ENCODE assay signal across 1 cellular context in genomic region chr22:24894220-24894975, GRCh38.
TF ChIP-seq lines count a peak whose summit lies in the region.

No MANE protein-coding gene starts in this region.

TF ChIP-seq in HepG2, 621 proteins besides CTCF, POLR2A, EP300 and RAD21 (continued from another document and continues in another):
- no peak for TF ChIP-seq ZNF281 (CRISPR knock-in tag; IDR thresholded peaks at IDR 0.05; ENCODE audit: borderline replicate concordance)
- no peak; the same call in 1 of the 2 replicates for TF ChIP-seq ZNF770 (CRISPR knock-in tag; IDR thresholded peaks at IDR 0.05)
- TF ChIP-seq PREB (CRISPR knock-in tag; IDR thresholded peaks at IDR 0.05) = no peak
- TF ChIP-seq ZZZ3 (CRISPR knock-in tag; IDR thresholded peaks at IDR 0.05; ENCODE audit: borderline replicate concordance) = no peak; the same call in 1 of the 2 replicates
- TF ChIP-seq PLRG1 (conservative IDR thresholded peaks at IDR 0.05) = no peak
- TF ChIP-seq HNRNPL (IDR thresholded peaks at IDR 0.05; ENCODE audit: low read depth, low read length) = no peak
- no peak for TF ChIP-seq ZNF468 (CRISPR knock-in tag; IDR thresholded peaks at IDR 0.05)
- TF ChIP-seq ZNF335 (CRISPR knock-in tag; IDR thresholded peaks at IDR 0.05) = no peak
- no peak for TF ChIP-seq DRAP1 (CRISPR knock-in tag; IDR thresholded peaks at IDR 0.05)
- no peak for TF ChIP-seq MAF1 (CRISPR knock-in tag; IDR thresholded peaks at IDR 0.05; ENCODE audit: borderline replicate concordance)
- no peak for TF ChIP-seq ZNF713 (CRISPR knock-in tag; IDR thresholded peaks at IDR 0.05)
- TF ChIP-seq ZNF7 (CRISPR knock-in tag; IDR thresholded peaks at IDR 0.05) = no peak
- TF ChIP-seq NR2F2 (IDR thresholded peaks at IDR 0.05; ENCODE audit: borderline replicate concordance, low read depth) = no peak
- no peak for TF ChIP-seq ZNF260 (CRISPR knock-in tag; IDR thresholded peaks at IDR 0.05; ENCODE audit: borderline replicate concordance, low read depth)
- TF ChIP-seq ZNF143 (CRISPR knock-in tag; IDR thresholded peaks at IDR 0.05) = peak; percentile 63; the same call in 1 of the 2 replicates
- no peak for TF ChIP-seq CSRNP1 (CRISPR knock-in tag; IDR thresholded peaks at IDR 0.05)
- TF ChIP-seq ZHX2 (IDR thresholded peaks at IDR 0.05; ENCODE audit: low read depth) = no peak
- TF ChIP-seq ZHX2 (CRISPR knock-in tag; IDR thresholded peaks at IDR 0.05; ENCODE audit: borderline replicate concordance) = no peak; the same call in 1 of the 2 replicates
- no peak for TF ChIP-seq ZBTB2 (CRISPR knock-in tag; IDR thresholded peaks at IDR 0.05; ENCODE audit: low read depth)
- peak; percentile 64; the same call in 1 of the 2 replicates for TF ChIP-seq BRCA1 (CRISPR knock-in tag; IDR thresholded peaks at IDR 0.05)
- TF ChIP-seq THAP8 (CRISPR knock-in tag; IDR thresholded peaks at IDR 0.05; ENCODE audit: borderline replicate concordance) = no peak
- TF ChIP-seq BORCS8-MEF2B (CRISPR knock-in tag; IDR thresholded peaks at IDR 0.05) = no peak
- TF ChIP-seq FOXM1 (CRISPR knock-in tag; IDR thresholded peaks at IDR 0.05) = no peak
- TF ChIP-seq ZNF33B (CRISPR knock-in tag; IDR thresholded peaks at IDR 0.05) = no peak
- TF ChIP-seq AKAP8 (CRISPR knock-in tag; IDR thresholded peaks at IDR 0.05) = no peak
- no peak for TF ChIP-seq ZNF10 (CRISPR knock-in tag; IDR thresholded peaks at IDR 0.05; ENCODE audit: borderline replicate concordance, low read depth)
- TF ChIP-seq ZBTB20 (CRISPR knock-in tag; IDR thresholded peaks at IDR 0.05; ENCODE audit: borderline replicate concordance, low read depth) = peak; percentile 86; the same call in 1 of the 2 replicates
- TF ChIP-seq TFE3 (CRISPR knock-in tag; IDR thresholded peaks at IDR 0.05) = peak; percentile 81
- no peak for TF ChIP-seq RBM39 (IDR thresholded peaks at IDR 0.05; ENCODE audit: low read depth, low read length, poor library complexity, severe bottlenecking)
- no peak for TF ChIP-seq ZFP36 (IDR thresholded peaks at IDR 0.05; ENCODE audit: borderline replicate concordance, low read depth, low read length, partially characterized antibody)
- TF ChIP-seq SMYD3 (CRISPR knock-in tag; IDR thresholded peaks at IDR 0.05) = no peak
- TF ChIP-seq FOXO4 (CRISPR knock-in tag; conservative IDR thresholded peaks at IDR 0.05) = no peak
- TF ChIP-seq JARID2 (CRISPR knock-in tag; IDR thresholded peaks at IDR 0.05; ENCODE audit: insufficient replicate concordance) = no peak
- TF ChIP-seq TSC22D2 (CRISPR knock-in tag; IDR thresholded peaks at IDR 0.05; ENCODE audit: borderline replicate concordance) = no peak
- no peak for TF ChIP-seq HES4 (CRISPR knock-in tag; IDR thresholded peaks at IDR 0.05; ENCODE audit: borderline replicate concordance)
- no peak for TF ChIP-seq ATF7-NPFF (CRISPR knock-in tag; IDR thresholded peaks at IDR 0.05; ENCODE audit: low read depth)
